16 cellular contexts compared by ENCODE assay signal in genomic region chr2:88002359-88002707, GRCh38. TPM values are rescaled to one million over a fixed set of nuclear protein-coding genes. Genes with fewer than 3 reads are reported as not detected.
"Had no signal": no experiment of that assay in that cellular context is flagged by ENCODE, and none has a peak within 500 bp of the region (broad histone marks: within the 10 kb centered on the region; RNA-seq: fewer than 3 reads in every experiment).

No MANE protein-coding gene starts in this region.

- H3K4me1 ChIP-seq: body of pancreas, breast epithelium had no signal

- H3K9me3 Mint-ChIP-seq: activated CD4-positive, alpha-beta T cell treated with anti-CD3 and anti-CD28 coated beads, Interleukin-2, amount 10 ng/mL, durations not matched to agents 7 days and 5 days; activated naive CD4-positive, alpha-beta T cell treated with anti-CD3 and anti-CD28 coated beads for 36 hours; activated naive CD4-positive, alpha-beta T cell treated with anti-CD3 and anti-CD28 coated beads, Interleukin-2, amount 50 U/mL, for 72 hours; activated T-cell treated with anti-CD3 and anti-CD28 coated beads, Interleukin-2, amount 50 U/mL, for 24 hours had no signal

- H3K27ac Mint-ChIP-seq: activated CD4-positive, alpha-beta T cell treated with anti-CD3 and anti-CD28 coated beads, Interleukin-2, amount 10 ng/mL, durations not matched to agents 7 days and 5 days; activated naive CD4-positive, alpha-beta T cell treated with anti-CD3 and anti-CD28 coated beads for 36 hours; activated naive CD4-positive, alpha-beta T cell treated with anti-CD3 and anti-CD28 coated beads, Interleukin-2, amount 50 U/mL, for 72 hours; activated T-cell treated with anti-CD3 and anti-CD28 coated beads, Interleukin-2, amount 50 U/mL, for 24 hours had no signal

- H3K36me3 ChIP-seq: adrenal gland, breast epithelium, WERI-Rb-1 had no signal

- DNase-seq: NCI-H1436 treated with DMSO at 0.1 percent for 48 hours, NCI-H187, NCI-H2029 treated with DMSO at 0.1 percent for 48 hours had no signal

- H3K4me3 ChIP-seq: adrenal gland, body of pancreas, breast epithelium, PC-9 had no signal

- H3K36me3 Mint-ChIP-seq: activated naive CD4-positive, alpha-beta T cell treated with anti-CD3 and anti-CD28 coated beads, Interleukin-2, amount 50 U/mL, for 72 hours had no signal

- H3K27ac ChIP-seq: adrenal gland, body of pancreas, breast epithelium, PC-9, RWPE1, WERI-Rb-1 had no signal

- H3K27me3 ChIP-seq: adrenal gland, body of pancreas, breast epithelium had no signal

- H3K4me3 Mint-ChIP-seq: activated CD8-positive, alpha-beta T cell treated with anti-CD3 and anti-CD28 coated beads, Interleukin-2, amount 10 ng/mL, durations not matched to agents 7 days and 5 days; activated naive CD4-positive, alpha-beta T cell treated with anti-CD3 and anti-CD28 coated beads for 36 hours; activated T-cell treated with anti-CD3 and anti-CD28 coated beads, Interleukin-2, amount 50 U/mL, for 24 hours had no signal

RNA-seq across cellular contexts. Expression of gene RNU2-63P, which starts 14.0 kb away (rescaled TPM):
- total RNA-seq: body of pancreas, breast epithelium, cardiac septum, PC-9, Right ventricle myocardium superior had no signal
- polyA plus RNA-seq: adrenal gland had no signal
